Comparison of ENCODE assay signal across 8 cellular contexts in genomic region chr19:33176670-33177416, GRCh38. TPM values are rescaled to one million over a fixed set of nuclear protein-coding genes. Genes with fewer than 3 reads are reported as not detected.
A peak's percentile ranks its signal among the peaks of the same experiment; 100 is the strongest.
DNase-seq lines count a peak whose midpoint lies in the region; ATAC-seq lines count a peak whose summit lies in the region.

No MANE protein-coding gene starts in this region.

- H3K9ac ChIP-seq in endocrine pancreas (ENCODE audit: control insufficient read depth, insufficient read depth, low read length) (peak overlapping the region; percentile 89), mesendoderm (ENCODE audit: low read length) (peak overlapping the region; percentile 87)

- ATAC-seq in GM19468 (IDR thresholded peaks at IDR 0.05; ENCODE audit: extremely low read depth, unreplicated experiment), result peak; percentile 77

- H3K27ac ChIP-seq in mesendoderm (ENCODE audit: low read depth, low read length), result no peak overlapping the region

- H3K4me3 ChIP-seq in endocrine pancreas (ENCODE audit: control insufficient read depth, insufficient read depth, low read length), result peak overlapping the region; percentile 60
- peak overlapping the region; percentile 58 for H3K4me3 ChIP-seq in mesendoderm (ENCODE audit: low read length)

- no peaks in the 10 kb centered on the region for H3K9me3 ChIP-seq in endocrine pancreas (ENCODE audit: control insufficient read depth, low read length)

- no peak overlapping the region for H3K4ac ChIP-seq in mesendoderm (ENCODE audit: low read depth, low read length)

- no peak overlapping the region for H2BK5ac ChIP-seq in mesendoderm (ENCODE audit: low read length)

- peak overlapping the region; percentile 88 for H3K56ac ChIP-seq in mesendoderm (ENCODE audit: low read length)

- no peaks in the 10 kb centered on the region for H3K79me1 ChIP-seq in mesendoderm (ENCODE audit: low read length)

- peak overlapping the region; percentile 42 for H4K8ac ChIP-seq in mesendoderm (ENCODE audit: low read depth, low read length)

- no peaks in the 10 kb centered on the region for H3K27me3 ChIP-seq in endocrine pancreas (ENCODE audit: control insufficient read depth, insufficient read depth, low read length)
- H3K27me3 ChIP-seq in mesendoderm (ENCODE audit: insufficient read depth, low read length, poor library complexity), result no peaks in the 10 kb centered on the region

- peak overlapping the region; percentile 81 for H3K18ac ChIP-seq in mesendoderm (ENCODE audit: low read length)

- H3K36me3 ChIP-seq in endocrine pancreas (ENCODE audit: control insufficient read depth, insufficient read depth, low read length) (no peaks in the 10 kb centered on the region), mesendoderm (ENCODE audit: control insufficient read depth, insufficient read depth, low read length) (no peaks in the 10 kb centered on the region)

- no CpG with 5 or more reads among the region's 65 CpGs for WGBS in mesendoderm (ENCODE audit: extremely low coverage, insufficient coverage, low lambda C conversion rate)

- peak; percentile 97 for DNase-seq in COLO829 (ENCODE audit: low spot score)
- peak; percentile 97 for DNase-seq in HS-5 (ENCODE audit: low read depth)
- peak; percentile 99 for DNase-seq in NK-92 treated with Interleukin-12 subunit alpha and Interleukin-12 subunit beta, amount 100 ng/mL, for 24 hours (lab: John Stamatoyannopoulos, UW)
- peak; percentile 97 to 100 (median 99) for DNase-seq in activated CD8-positive, alpha-beta memory T cell treated with anti-CD3 and anti-CD28 coated beads for 48 hours (ENCODE audit: low read depth in 2 of 3, low spot score in 2 of 3)
- DNase-seq in mesendoderm, result peak; percentile 99
- peak; percentile 87 for DNase-seq in stimulated activated CD8-positive, alpha-beta memory T cell treated with anti-CD3 and anti-CD28 coated beads, Interleukin-15, amount 100 ng/mL, for 1 hour (ENCODE audit: low read depth)

- no peak overlapping the region for H4K5ac ChIP-seq in mesendoderm (ENCODE audit: low read length)

- H3K79me2 ChIP-seq in mesendoderm (ENCODE audit: control insufficient read depth, insufficient read depth, low read length), result no peaks in the 10 kb centered on the region

- H2BK15ac ChIP-seq in mesendoderm (replicated peaks; ENCODE audit: low read depth), result no peak overlapping the region

- H2AK5ac ChIP-seq in mesendoderm (ENCODE audit: low read length), result no peak overlapping the region

- H3K4me2 ChIP-seq in mesendoderm (ENCODE audit: low read length), result peak overlapping the region; percentile 95

- H3K23ac ChIP-seq in mesendoderm (ENCODE audit: low read length), result no peak overlapping the region

- H3K4me1 ChIP-seq in endocrine pancreas (ENCODE audit: control insufficient read depth, insufficient read depth, low read length), result no peaks in the 10 kb centered on the region
- H3K4me1 ChIP-seq in mesendoderm (ENCODE audit: control insufficient read depth, low read depth, low read length), result peaks cover 2% of the 10 kb centered on the region

- H2BK120ac ChIP-seq in mesendoderm (ENCODE audit: low read depth, low read length), result no peak overlapping the region

RNA-seq across cellular contexts. Expression of gene LRP3, which starts 17.3 kb away (rescaled TPM):
- 23.6 TPM for polyA plus RNA-seq in mesendoderm (2013, experiment 1 of 2)
- 24.3 TPM for polyA plus RNA-seq in mesendoderm (2013, experiment 2 of 2)

RNA-seq across cellular contexts. Expression of gene WDR88, which starts 44.9 kb away (rescaled TPM):
- polyA plus RNA-seq in mesendoderm (2013, experiment 1 of 2), result not detected
- not detected for polyA plus RNA-seq in mesendoderm (2013, experiment 2 of 2)

RNA-seq across cellular contexts. Expression of gene SLC7A10, which starts 48.8 kb away (rescaled TPM):
- polyA plus RNA-seq in mesendoderm (2013, experiment 1 of 2), result 0.53 TPM
- polyA plus RNA-seq in mesendoderm (2013, experiment 2 of 2), result 0.53 TPM
